ENCODE assay signal across 15 cellular contexts in the genomic region with DNA sequence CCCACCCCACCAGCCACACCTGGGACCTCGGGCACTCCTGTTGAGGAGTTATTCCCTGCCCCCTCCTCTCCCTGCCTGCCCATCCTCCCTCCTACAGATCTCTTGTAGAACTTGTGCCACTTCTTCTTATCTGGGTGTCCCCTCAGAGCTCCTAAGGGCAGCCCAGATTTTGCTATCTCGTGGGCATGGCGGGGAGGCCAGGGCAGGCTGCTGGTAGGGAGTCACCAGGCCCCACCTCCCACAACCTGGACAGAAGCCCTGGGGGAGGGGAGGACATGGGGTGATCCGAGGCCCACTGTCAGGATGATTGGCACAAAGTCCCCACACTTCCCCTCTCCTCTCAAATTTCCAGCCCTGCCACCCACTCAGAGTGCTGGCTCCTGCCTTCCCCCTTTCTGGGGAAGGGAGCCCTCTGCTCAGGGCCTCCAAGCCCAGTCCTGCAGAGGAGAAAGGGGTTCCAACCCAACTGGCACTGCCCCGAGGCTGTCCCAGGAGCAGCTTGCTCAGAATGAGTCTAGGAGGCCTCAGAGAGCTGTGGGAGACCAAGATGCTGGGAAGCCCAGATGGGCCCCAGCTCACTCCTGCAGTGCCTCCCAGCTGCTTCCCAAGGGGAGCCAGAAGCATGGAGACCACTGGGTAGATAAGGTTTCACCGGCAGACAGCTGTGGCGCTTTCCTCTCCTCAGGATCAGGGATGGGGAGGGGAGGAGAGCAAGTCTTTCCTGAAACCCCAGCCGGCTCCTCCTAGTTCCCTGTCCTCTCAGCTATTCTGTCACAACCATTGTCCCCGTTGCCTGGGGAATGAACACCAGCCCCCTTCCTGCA.
DNase-seq lines count a peak whose midpoint lies in the region; ATAC-seq and TF ChIP-seq lines count a peak whose summit lies in the region.
"Had no signal": no experiment of that assay in that cellular context is flagged by ENCODE, and none has a peak within 500 bp of the region (broad histone marks: within the 10 kb centered on the region; RNA-seq: fewer than 3 reads in every experiment).

No MANE protein-coding gene starts in this region.

- no peak overlapping the region for H3K4me2 ChIP-seq in parathyroid adenoma (ENCODE audit: low read length)
- H3K4me2 ChIP-seq: SK-N-SH had no signal

- peak in 3 of 4 donors; percentile 21 to 66 (median 32) for ATAC-seq in heart left ventricle
- ATAC-seq: activated CD8-positive, alpha-beta T cell treated with anti-CD3 and anti-CD28 coated beads, Interleukin-2, amount 10 ng/mL, durations not matched to agents 7 days and 5 days had no signal

- H3K4me3 ChIP-seq in H7 (ENCODE audit: insufficient read depth, low read depth, low read length) (no peak overlapping the region), heart left ventricle (no peak overlapping the region), parathyroid adenoma (ENCODE audit: low read depth, low read length) (no peak overlapping the region)

- peaks cover 9% of the 10 kb centered on the region for H3K27me3 ChIP-seq in H7 (ENCODE audit: control insufficient read depth, insufficient read depth, low read length)
- H3K27me3 ChIP-seq in heart left ventricle: peaks cover 0 to 10% (median 6%) of the 10 kb centered on the region in 9 donors
- no peaks in the 10 kb centered on the region for H3K27me3 ChIP-seq in parathyroid adenoma (ENCODE audit: control insufficient read depth, insufficient read depth, low read length)

- intact Hi-C loops in heart left ventricle (cut with DNase I): loop anchor here in 1 of 10 donors (10.0 kb wide), 1 partner anchor 48 kb away; no protein-coding TSS in a partner anchor

- no peak overlapping the region for H3K9ac ChIP-seq in parathyroid adenoma
- H3K9ac ChIP-seq: SK-N-SH had no signal

- DNase-seq in H7 (peak; percentile 70), NCI-H524 treated with DMSO at 0.1 percent for 48 hours (lab: John Stamatoyannopoulos, UW) (peak; percentile 72), heart left ventricle (peak in 2 of 5 donors; percentile 35 to 50), DMS79 treated with DMSO at 0.1 percent for 48 hours (lab: John Stamatoyannopoulos, UW) (no peak), HCEC 1CT (no peak), GM13976 (ENCODE audit: low spot score) (no peak)
- no peak for DNase-seq in activated CD4-positive, alpha-beta T cell treated with anti-CD3 and anti-CD28 coated beads for 1 hour
- DNase-seq: activated CD8-positive, alpha-beta T cell treated with anti-CD3 and anti-CD28 coated beads, Interleukin-2, amount 10 ng/mL, durations not matched to agents 7 days and 5 days; activated effector memory CD4-positive, alpha-beta T cell treated with anti-CD3 and anti-CD28 coated beads, Interleukin-2, amount 50 U/mL, for 16 hours; BE2C; effector CD8-positive, alpha-beta T cell; EL; NCI-H2081 had no signal

- no peaks in the 10 kb centered on the region for H3K36me3 ChIP-seq in H7 (replicated peaks; ENCODE audit: control insufficient read depth, insufficient read depth, low read length)
- peaks cover 0 to 4% (median 0%) of the 10 kb centered on the region in 9 donors for H3K36me3 ChIP-seq in heart left ventricle
- no peaks in the 10 kb centered on the region for H3K36me3 ChIP-seq in parathyroid adenoma (ENCODE audit: control insufficient read depth, insufficient read depth, low read length)
- H3K36me3 ChIP-seq: BE2C had no signal

- H2AFZ ChIP-seq in parathyroid adenoma: peak overlapping the region; percentile 17

- peak overlapping the region in 8 of 12 donors; percentile 8 to 70 (median 54) for H3K27ac ChIP-seq in heart left ventricle
- H3K27ac ChIP-seq in parathyroid adenoma: no peak overlapping the region

- no peaks in the 10 kb centered on the region for H3K79me2 ChIP-seq in parathyroid adenoma

- H3K4me1 ChIP-seq in heart left ventricle: peaks cover 0 to 49% (median 30%) of the 10 kb centered on the region in 12 donors
- peaks cover 15% of the 10 kb centered on the region for H3K4me1 ChIP-seq in parathyroid adenoma
- H3K4me1 ChIP-seq: BE2C had no signal

- in situ Hi-C loops in GM13976 (cut with MboI; ENCODE audit: low sequenced_read_pairs, unreplicated experiment): no loop called here

- no peak for TF ChIP-seq POLR2A in heart left ventricle (IDR thresholded peaks at IDR 0.05)

- H3K9me3 ChIP-seq in heart left ventricle (no peaks in the 10 kb centered on the region), parathyroid adenoma (ENCODE audit: control insufficient read depth, low read length) (no peaks in the 10 kb centered on the region)
- H3K9me3 ChIP-seq: BE2C, SK-N-SH had no signal

- TF ChIP-seq CTCF in heart left ventricle (IDR thresholded peaks at IDR 0.05): no peak
- no peak for TF ChIP-seq CTCF in parathyroid adenoma (IDR thresholded peaks at IDR 0.05)
- TF ChIP-seq CTCF in GM13976 (IDR thresholded peaks at IDR 0.05; ENCODE audit: borderline replicate concordance, control extremely low read depth, extremely low read depth, insufficient read depth, missing control alignments): no peak

- WGBS in heart left ventricle, 4 donors: 38 to 48% (median 45%) methylated on average over 8 to 9 of the region's 9 CpGs

Comparison
In these comparisons a context has a peak if more than half of its experiments do, and no peak if none do; other contexts are left out.
1. DNase-seq: peak in H7 (single experiment) and NCI-H524 treated with DMSO at 0.1 percent for 48 hours (single experiment); none in DMS79 treated with DMSO at 0.1 percent for 48 hours (single experiment), HCEC 1CT (single experiment), activated CD4-positive, alpha-beta T cell treated with anti-CD3 and anti-CD28 coated beads for 1 hour (single experiment) and GM13976 (single experiment).